8 cellular contexts compared by ENCODE assay signal in the genomic region with DNA sequence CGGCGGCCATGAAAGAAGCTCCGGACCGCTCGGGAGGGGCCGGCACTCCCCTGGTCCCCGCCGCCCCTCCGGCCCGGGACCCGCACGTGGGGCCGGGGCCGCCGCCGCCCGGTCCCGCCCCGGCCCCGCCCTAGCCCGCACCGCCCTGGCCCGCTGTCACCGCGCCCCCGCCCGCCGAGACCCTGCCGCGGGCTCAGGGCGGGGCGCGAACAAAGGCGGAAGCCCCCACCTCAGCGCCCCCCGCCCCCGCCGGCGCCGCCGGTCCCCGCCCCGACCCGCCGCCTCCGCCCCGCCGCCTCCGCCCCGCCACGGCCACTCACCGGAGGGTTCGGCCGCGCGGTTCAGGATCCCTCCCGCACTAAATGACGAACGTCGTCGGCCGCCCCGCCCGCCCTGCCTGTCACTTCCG. TPM values are rescaled to one million over a fixed set of nuclear protein-coding genes. Genes with fewer than 3 reads are reported as not detected.
A peak's percentile ranks its signal among the peaks of the same experiment; 100 is the strongest.
DNase-seq lines count a peak whose midpoint lies in the region; ATAC-seq and TF ChIP-seq lines count a peak whose summit lies in the region.

A gene (minus strand): TSS at position 360 of the 409 bp plus-strand sequence. CDS start 1,407 bp downstream, outside the sequence.

- H3K27me3 Mint-ChIP-seq in activated T-cell treated with anti-CD3 and anti-CD28 coated beads, Interleukin-2, amount 50 U/mL, for 4 hours (ENCODE audit: low read depth): no peaks in the 10 kb centered on the region

- H3K4me3 ChIP-seq in HL-60 (replicated peaks; ENCODE audit: insufficient read depth, low read length): peak within 1 kb of the TSS; percentile 87
- H3K4me3 ChIP-seq in body of pancreas: peak within 1 kb of the TSS; percentile 55 to 77
- H3K4me3 ChIP-seq in stomach smooth muscle (ENCODE audit: low read length in 2 of 2): peak within 1 kb of the TSS; percentile 91

- H3K36me3 ChIP-seq in body of pancreas (replicated peaks in 1 of 2; ENCODE audit: insufficient read depth in 1 of 2, low read depth in 2 of 2) (no peaks in the 10 kb centered on the region), stomach smooth muscle (ENCODE audit: control insufficient read depth in 2 of 2, insufficient read depth in 2 of 2, low read length in 2 of 2) (peaks cover 0 to 10% of the 10 kb centered on the region in 2 donors)

- 0% methylated on average over 2 of the region's 65 CpGs; no CpG with 5 or more reads in 1 of the 2 donors for WGBS in body of pancreas, 2 donors

- peak; percentile 66 to 68 for ATAC-seq in activated T-cell treated with anti-CD3 and anti-CD28 coated beads, Interleukin-2, amount 50 U/mL, for 4 hours
- peak; percentile 75 for ATAC-seq in body of pancreas

- H3K9me3 ChIP-seq in body of pancreas: no peaks in the 10 kb centered on the region
- H3K9me3 ChIP-seq in stomach smooth muscle (ENCODE audit: control insufficient read depth in 2 of 2, low read length in 2 of 2): no peaks in the 10 kb centered on the region

- peak within 1 kb of the TSS; percentile 93 to 99 for H3K9ac ChIP-seq in stomach smooth muscle (ENCODE audit: low read length in 2 of 2)

- peak within 1 kb of the TSS; percentile 88 for H3K4me3 Mint-ChIP-seq in activated T-cell treated with anti-CD3 and anti-CD28 coated beads, Interleukin-2, amount 50 U/mL, for 4 hours

- intact Hi-C loops in body of pancreas (cut with DNase I): no loop called here

- H3K27ac ChIP-seq in HL-60 (replicated peaks) (peak within 1 kb of the TSS; percentile 98), body of pancreas (peak within 1 kb of the TSS; percentile 95 to 99 (median 98)), layer of hippocampus (ENCODE audit: low read depth, low read length) (peak within 1 kb of the TSS; percentile 91), stomach smooth muscle (ENCODE audit: low read length) (peak within 1 kb of the TSS; percentile 97)

- TF ChIP-seq POLR2A in body of pancreas (IDR thresholded peaks at IDR 0.05): no peak

- peaks cover 42% of the 10 kb centered on the region for H3K4me1 Mint-ChIP-seq in activated T-cell treated with anti-CD3 and anti-CD28 coated beads, Interleukin-2, amount 50 U/mL, for 4 hours (ENCODE audit: low read depth)

- DNase-seq in activated T-cell treated with anti-CD3 and anti-CD28 coated beads, Interleukin-2, amount 50 U/mL, for 4 hours: no peak
- no peak for DNase-seq in activated T-cell treated with anti-CD3 and anti-CD28 coated beads for 4 hours
- no peak for DNase-seq in HL-60 (ENCODE audit: low read depth in 1 of 2, low spot score in 1 of 2)
- peak in 2 of 4 donors; percentile 95 to 97 for DNase-seq in body of pancreas
- DNase-seq in iPS-NIHi7 (ENCODE audit: extremely low spot score): no peak
- no peak for DNase-seq in COLO668 (lab: John Stamatoyannopoulos, UW; ENCODE audit: unreplicated experiment)

- no peak for TF ChIP-seq CTCF in HL-60 (IDR thresholded peaks at IDR 0.05; ENCODE audit: insufficient read depth, low read length)
- no peak for TF ChIP-seq CTCF in body of pancreas (IDR thresholded peaks at IDR 0.05)

- H3K36me3 Mint-ChIP-seq in activated T-cell treated with anti-CD3 and anti-CD28 coated beads, Interleukin-2, amount 50 U/mL, for 4 hours (ENCODE audit: insufficient read depth): peaks cover 4% of the 10 kb centered on the region

- H3K27me3 ChIP-seq in HL-60 (ENCODE audit: insufficient read depth, poor library complexity, severe bottlenecking) (no peaks in the 10 kb centered on the region), body of pancreas (no peaks in the 10 kb centered on the region), layer of hippocampus (ENCODE audit: control insufficient read depth, insufficient read depth, low read length) (no peaks in the 10 kb centered on the region), stomach smooth muscle (ENCODE audit: control insufficient read depth in 1 of 2, insufficient read depth in 2 of 2, low read length in 2 of 2) (no peaks in the 10 kb centered on the region)

- H3K9me3 Mint-ChIP-seq in activated T-cell treated with anti-CD3 and anti-CD28 coated beads, Interleukin-2, amount 50 U/mL, for 4 hours: no peaks in the 10 kb centered on the region

- H3K4me1 ChIP-seq in body of pancreas (peaks cover 55% of the 10 kb centered on the region), stomach smooth muscle (ENCODE audit: control insufficient read depth, insufficient read depth, low read length) (peaks cover 55% of the 10 kb centered on the region)

RNA-seq across cellular contexts. Expression of the gene that starts here (rescaled TPM):
- 100 to 1,000 TPM; 789 to 858 (median 821) TPM for total RNA-seq in activated T-cell treated with anti-CD3 and anti-CD28 coated beads, Interleukin-2, amount 50 U/mL, for 4 hours
- total RNA-seq in body of pancreas: 100 to 1,000 TPM; 109 to 141 TPM

Comparison
In these comparisons a context has a peak if more than half of its experiments do, and no peak if none do; other contexts are left out.
1. RNA of the gene that starts here (total RNA-seq): 789 to 858 TPM in activated T-cell treated with anti-CD3 and anti-CD28 coated beads, Interleukin-2, amount 50 U/mL, for 4 hours; 109 to 141 TPM in body of pancreas; every median in the first group is over 4 times any median in the second.
2. Peak in every context shown above with its lines, with median percentiles within 50 percentile points of each other: H3K27ac ChIP-seq and H3K4me3 ChIP-seq.